ENCODE assay signal across 1 cellular context in the genomic region with DNA sequence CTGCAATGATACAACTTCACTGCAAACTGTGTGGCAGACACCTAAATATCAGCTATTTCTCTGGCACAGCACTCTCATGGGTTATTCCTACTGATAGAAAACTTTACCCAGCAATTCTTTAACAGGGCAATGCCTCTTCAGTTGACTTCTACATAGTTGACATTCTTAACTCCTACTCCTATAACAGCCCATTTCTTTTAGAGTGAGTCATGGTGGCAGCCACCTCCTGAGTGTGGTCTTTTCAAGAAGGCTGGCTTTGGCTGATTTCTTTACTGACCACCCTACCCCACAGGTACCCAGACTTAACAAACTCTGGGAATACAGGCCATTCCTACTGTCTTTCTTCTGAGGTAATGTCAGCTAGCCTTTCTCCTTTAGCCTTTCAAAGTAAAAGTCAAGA.
TF ChIP-seq lines count a peak whose summit lies in the region.

No MANE protein-coding gene starts in this region.

TF ChIP-seq in GM23338, 12 proteins besides CTCF, POLR2A, EP300 and RAD21 (continued from another document):
- TF ChIP-seq, protein P1, sequence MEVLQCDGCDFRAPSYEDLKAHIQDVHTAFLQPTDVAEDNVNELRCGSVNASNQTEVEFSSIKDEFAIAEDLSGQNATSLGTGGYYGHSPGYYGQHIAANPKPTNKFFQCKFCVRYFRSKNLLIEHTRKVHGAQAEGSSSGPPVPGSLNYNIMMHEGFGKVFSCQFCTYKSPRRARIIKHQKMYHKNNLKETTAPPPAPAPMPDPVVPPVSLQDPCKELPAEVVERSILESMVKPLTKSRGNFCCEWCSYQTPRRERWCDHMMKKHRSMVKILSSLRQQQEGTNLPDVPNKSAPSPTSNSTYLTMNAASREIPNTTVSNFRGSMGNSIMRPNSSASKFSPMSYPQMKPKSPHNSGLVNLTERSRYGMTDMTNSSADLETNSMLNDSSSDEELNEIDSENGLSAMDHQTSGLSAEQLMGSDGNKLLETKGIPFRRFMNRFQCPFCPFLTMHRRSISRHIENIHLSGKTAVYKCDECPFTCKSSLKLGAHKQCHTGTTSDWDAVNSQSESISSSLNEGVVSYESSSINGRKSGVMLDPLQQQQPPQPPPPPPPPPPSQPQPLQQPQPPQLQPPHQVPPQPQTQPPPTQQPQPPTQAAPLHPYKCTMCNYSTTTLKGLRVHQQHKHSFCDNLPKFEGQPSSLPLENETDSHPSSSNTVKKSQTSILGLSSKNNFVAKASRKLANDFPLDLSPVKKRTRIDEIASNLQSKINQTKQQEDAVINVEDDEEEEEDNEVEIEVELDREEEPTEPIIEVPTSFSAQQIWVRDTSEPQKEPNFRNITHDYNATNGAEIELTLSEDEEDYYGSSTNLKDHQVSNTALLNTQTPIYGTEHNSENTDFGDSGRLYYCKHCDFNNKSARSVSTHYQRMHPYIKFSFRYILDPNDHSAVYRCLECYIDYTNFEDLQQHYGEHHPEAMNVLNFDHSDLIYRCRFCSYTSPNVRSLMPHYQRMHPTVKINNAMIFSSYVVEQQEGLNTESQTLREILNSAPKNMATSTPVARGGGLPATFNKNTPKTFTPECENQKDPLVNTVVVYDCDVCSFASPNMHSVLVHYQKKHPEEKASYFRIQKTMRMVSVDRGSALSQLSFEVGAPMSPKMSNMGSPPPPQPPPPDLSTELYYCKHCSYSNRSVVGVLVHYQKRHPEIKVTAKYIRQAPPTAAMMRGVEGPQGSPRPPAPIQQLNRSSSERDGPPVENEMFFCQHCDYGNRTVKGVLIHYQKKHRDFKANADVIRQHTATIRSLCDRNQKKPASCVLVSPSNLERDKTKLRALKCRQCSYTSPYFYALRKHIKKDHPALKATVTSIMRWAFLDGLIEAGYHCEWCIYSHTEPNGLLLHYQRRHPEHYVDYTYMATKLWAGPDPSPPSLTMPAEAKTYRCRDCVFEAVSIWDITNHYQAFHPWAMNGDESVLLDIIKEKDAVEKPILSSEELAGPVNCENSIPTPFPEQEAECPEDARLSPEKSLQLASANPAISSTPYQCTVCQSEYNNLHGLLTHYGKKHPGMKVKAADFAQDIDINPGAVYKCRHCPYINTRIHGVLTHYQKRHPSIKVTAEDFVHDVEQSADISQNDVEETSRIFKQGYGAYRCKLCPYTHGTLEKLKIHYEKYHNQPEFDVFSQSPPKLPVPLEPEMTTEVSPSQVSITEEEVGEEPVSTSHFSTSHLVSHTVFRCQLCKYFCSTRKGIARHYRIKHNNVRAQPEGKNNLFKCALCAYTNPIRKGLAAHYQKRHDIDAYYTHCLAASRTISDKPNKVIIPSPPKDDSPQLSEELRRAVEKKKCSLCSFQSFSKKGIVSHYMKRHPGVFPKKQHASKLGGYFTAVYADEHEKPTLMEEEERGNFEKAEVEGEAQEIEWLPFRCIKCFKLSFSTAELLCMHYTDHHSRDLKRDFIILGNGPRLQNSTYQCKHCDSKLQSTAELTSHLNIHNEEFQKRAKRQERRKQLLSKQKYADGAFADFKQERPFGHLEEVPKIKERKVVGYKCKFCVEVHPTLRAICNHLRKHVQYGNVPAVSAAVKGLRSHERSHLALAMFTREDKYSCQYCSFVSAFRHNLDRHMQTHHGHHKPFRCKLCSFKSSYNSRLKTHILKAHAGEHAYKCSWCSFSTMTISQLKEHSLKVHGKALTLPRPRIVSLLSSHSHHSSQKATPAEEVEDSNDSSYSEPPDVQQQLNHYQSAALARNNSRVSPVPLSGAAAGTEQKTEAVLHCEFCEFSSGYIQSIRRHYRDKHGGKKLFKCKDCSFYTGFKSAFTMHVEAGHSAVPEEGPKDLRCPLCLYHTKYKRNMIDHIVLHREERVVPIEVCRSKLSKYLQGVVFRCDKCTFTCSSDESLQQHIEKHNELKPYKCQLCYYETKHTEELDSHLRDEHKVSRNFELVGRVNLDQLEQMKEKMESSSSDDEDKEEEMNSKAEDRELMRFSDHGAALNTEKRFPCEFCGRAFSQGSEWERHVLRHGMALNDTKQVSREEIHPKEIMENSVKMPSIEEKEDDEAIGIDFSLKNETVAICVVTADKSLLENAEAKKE (CRISPR knock-in tag; IDR thresholded peaks at IDR 0.05), result no peak
- no peak for TF ChIP-seq EZH2phosphoT487 (IDR thresholded peaks at IDR 0.05; ENCODE audit: unreplicated experiment)
